Comparison of ENCODE assay signal across 1 cellular context in genomic region chr1:160261878-160262794, GRCh38.
TF ChIP-seq lines count a peak whose summit lies in the region.

Gene DCAF8 (minus strand): TSS chr1:160262549. CDS start chr1:160244008, 18,541 bp downstream.

TF ChIP-seq in HepG2, 621 proteins besides CTCF, POLR2A, EP300 and RAD21 (continued from another document and continues in another):
- TF ChIP-seq, protein P1, sequence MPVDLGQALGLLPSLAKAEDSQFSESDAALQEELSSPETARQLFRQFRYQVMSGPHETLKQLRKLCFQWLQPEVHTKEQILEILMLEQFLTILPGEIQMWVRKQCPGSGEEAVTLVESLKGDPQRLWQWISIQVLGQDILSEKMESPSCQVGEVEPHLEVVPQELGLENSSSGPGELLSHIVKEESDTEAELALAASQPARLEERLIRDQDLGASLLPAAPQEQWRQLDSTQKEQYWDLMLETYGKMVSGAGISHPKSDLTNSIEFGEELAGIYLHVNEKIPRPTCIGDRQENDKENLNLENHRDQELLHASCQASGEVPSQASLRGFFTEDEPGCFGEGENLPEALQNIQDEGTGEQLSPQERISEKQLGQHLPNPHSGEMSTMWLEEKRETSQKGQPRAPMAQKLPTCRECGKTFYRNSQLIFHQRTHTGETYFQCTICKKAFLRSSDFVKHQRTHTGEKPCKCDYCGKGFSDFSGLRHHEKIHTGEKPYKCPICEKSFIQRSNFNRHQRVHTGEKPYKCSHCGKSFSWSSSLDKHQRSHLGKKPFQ (CRISPR knock-in tag; IDR thresholded peaks at IDR 0.05; ENCODE audit: insufficient replicate concordance), result peak; percentile 31
- TF ChIP-seq MED8 (CRISPR knock-in tag; IDR thresholded peaks at IDR 0.05; ENCODE audit: insufficient replicate concordance), result peak; percentile 92
- peak; percentile 87; the same call in 1 of the 2 replicates for TF ChIP-seq ZNF329 (CRISPR knock-in tag; IDR thresholded peaks at IDR 0.05; ENCODE audit: low read depth)
- no peak; the same call in none of the 2 replicates for TF ChIP-seq ZNF136 (CRISPR knock-in tag; IDR thresholded peaks at IDR 0.05; ENCODE audit: low read depth)
- TF ChIP-seq XBP1 (CRISPR knock-in tag; IDR thresholded peaks at IDR 0.05), result no peak
- TF ChIP-seq KIAA2018 (CRISPR knock-in tag; IDR thresholded peaks at IDR 0.05; ENCODE audit: borderline replicate concordance), result no peak
- TF ChIP-seq ZMYM2 (CRISPR knock-in tag; IDR thresholded peaks at IDR 0.05), result no peak
- TF ChIP-seq POGK (CRISPR knock-in tag; conservative IDR thresholded peaks at IDR 0.05), result peak; percentile 86
- TF ChIP-seq KLF16 (CRISPR knock-in tag; IDR thresholded peaks at IDR 0.05), result peak in 1 of 2 experiments; percentile 95; a peak in 2 of 4 replicates
- no peak for TF ChIP-seq ZNF660 (CRISPR knock-in tag; IDR thresholded peaks at IDR 0.05; ENCODE audit: borderline replicate concordance, low read depth)
- peak; percentile 89; the same call in 1 of the 2 replicates for TF ChIP-seq KLF15 (CRISPR knock-in tag; IDR thresholded peaks at IDR 0.05; ENCODE audit: borderline replicate concordance)
- TF ChIP-seq SRSF4 (IDR thresholded peaks at IDR 0.05; ENCODE audit: low read depth, low read length, poor library complexity, severe bottlenecking), result no peak
- TF ChIP-seq ZNF510 (CRISPR knock-in tag; IDR thresholded peaks at IDR 0.05; ENCODE audit: low read depth), result no peak
- TF ChIP-seq ELF4 (CRISPR knock-in tag; IDR thresholded peaks at IDR 0.05; ENCODE audit: borderline replicate concordance), result no peak
- peak; percentile 90 for TF ChIP-seq CBFB (CRISPR knock-in tag; IDR thresholded peaks at IDR 0.05)
- no peak; the same call in 1 of the 2 replicates for TF ChIP-seq ZNF619 (CRISPR knock-in tag; IDR thresholded peaks at IDR 0.05)
- TF ChIP-seq IKZF4 (CRISPR knock-in tag; IDR thresholded peaks at IDR 0.05; ENCODE audit: borderline replicate concordance, low read depth, not compliant biosample characterization), result peak; percentile 89
- 0 out of 2 replicates have a peak, but pooled peaks have one; percentile 52 for TF ChIP-seq ZNF275 (CRISPR knock-in tag; IDR thresholded peaks at IDR 0.05; ENCODE audit: borderline replicate concordance)
- TF ChIP-seq, protein P2, sequence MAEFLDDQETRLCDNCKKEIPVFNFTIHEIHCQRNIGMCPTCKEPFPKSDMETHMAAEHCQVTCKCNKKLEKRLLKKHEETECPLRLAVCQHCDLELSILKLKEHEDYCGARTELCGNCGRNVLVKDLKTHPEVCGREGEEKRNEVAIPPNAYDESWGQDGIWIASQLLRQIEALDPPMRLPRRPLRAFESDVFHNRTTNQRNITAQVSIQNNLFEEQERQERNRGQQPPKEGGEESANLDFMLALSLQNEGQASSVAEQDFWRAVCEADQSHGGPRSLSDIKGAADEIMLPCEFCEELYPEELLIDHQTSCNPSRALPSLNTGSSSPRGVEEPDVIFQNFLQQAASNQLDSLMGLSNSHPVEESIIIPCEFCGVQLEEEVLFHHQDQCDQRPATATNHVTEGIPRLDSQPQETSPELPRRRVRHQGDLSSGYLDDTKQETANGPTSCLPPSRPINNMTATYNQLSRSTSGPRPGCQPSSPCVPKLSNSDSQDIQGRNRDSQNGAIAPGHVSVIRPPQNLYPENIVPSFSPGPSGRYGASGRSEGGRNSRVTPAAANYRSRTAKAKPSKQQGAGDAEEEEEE (CRISPR knock-in tag; IDR thresholded peaks at IDR 0.05; ENCODE audit: borderline replicate concordance), result no peak
- TF ChIP-seq JDP2 (CRISPR knock-in tag; IDR thresholded peaks at IDR 0.05; ENCODE audit: borderline replicate concordance), result no peak
- TF ChIP-seq TBX2 (CRISPR knock-in tag; IDR thresholded peaks at IDR 0.05; ENCODE audit: borderline replicate concordance), result peak; percentile 71
- TF ChIP-seq ZNF552 (CRISPR knock-in tag; IDR thresholded peaks at IDR 0.05; ENCODE audit: borderline replicate concordance), result peak; percentile 69; the same call in 1 of the 2 replicates
- no peak for TF ChIP-seq ATAD3A (CRISPR knock-in tag; IDR thresholded peaks at IDR 0.05)
- TF ChIP-seq, protein P3, sequence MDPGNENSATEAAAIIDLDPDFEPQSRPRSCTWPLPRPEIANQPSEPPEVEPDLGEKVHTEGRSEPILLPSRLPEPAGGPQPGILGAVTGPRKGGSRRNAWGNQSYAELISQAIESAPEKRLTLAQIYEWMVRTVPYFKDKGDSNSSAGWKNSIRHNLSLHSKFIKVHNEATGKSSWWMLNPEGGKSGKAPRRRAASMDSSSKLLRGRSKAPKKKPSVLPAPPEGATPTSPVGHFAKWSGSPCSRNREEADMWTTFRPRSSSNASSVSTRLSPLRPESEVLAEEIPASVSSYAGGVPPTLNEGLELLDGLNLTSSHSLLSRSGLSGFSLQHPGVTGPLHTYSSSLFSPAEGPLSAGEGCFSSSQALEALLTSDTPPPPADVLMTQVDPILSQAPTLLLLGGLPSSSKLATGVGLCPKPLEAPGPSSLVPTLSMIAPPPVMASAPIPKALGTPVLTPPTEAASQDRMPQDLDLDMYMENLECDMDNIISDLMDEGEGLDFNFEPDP (CRISPR knock-in tag; conservative IDR thresholded peaks at IDR 0.05), result 0 out of 2 replicates have a peak, but pooled peaks have one; percentile 77
- no peak; the same call in none of the 2 replicates for TF ChIP-seq TMF1 (CRISPR knock-in tag; IDR thresholded peaks at IDR 0.05; ENCODE audit: low read depth)
- peak; percentile 7; the same call in 1 of the 2 replicates for TF ChIP-seq ATF3 (CRISPR knock-in tag; IDR thresholded peaks at IDR 0.05)
- no peak for TF ChIP-seq RARA (CRISPR knock-in tag; IDR thresholded peaks at IDR 0.05)
- TF ChIP-seq ZNF724P (CRISPR knock-in tag; IDR thresholded peaks at IDR 0.05; ENCODE audit: borderline replicate concordance), result peak; percentile 63; the same call in 1 of the 2 replicates
- no peak for TF ChIP-seq ZNF83 (CRISPR knock-in tag; IDR thresholded peaks at IDR 0.05; ENCODE audit: borderline replicate concordance)
- TF ChIP-seq, protein P4, sequence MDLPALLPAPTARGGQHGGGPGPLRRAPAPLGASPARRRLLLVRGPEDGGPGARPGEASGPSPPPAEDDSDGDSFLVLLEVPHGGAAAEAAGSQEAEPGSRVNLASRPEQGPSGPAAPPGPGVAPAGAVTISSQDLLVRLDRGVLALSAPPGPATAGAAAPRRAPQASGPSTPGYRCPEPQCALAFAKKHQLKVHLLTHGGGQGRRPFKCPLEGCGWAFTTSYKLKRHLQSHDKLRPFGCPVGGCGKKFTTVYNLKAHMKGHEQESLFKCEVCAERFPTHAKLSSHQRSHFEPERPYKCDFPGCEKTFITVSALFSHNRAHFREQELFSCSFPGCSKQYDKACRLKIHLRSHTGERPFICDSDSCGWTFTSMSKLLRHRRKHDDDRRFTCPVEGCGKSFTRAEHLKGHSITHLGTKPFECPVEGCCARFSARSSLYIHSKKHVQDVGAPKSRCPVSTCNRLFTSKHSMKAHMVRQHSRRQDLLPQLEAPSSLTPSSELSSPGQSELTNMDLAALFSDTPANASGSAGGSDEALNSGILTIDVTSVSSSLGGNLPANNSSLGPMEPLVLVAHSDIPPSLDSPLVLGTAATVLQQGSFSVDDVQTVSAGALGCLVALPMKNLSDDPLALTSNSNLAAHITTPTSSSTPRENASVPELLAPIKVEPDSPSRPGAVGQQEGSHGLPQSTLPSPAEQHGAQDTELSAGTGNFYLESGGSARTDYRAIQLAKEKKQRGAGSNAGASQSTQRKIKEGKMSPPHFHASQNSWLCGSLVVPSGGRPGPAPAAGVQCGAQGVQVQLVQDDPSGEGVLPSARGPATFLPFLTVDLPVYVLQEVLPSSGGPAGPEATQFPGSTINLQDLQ (CRISPR knock-in tag; IDR thresholded peaks at IDR 0.05), result no peak; the same call in 1 of the 2 replicates
- TF ChIP-seq, protein P5, sequence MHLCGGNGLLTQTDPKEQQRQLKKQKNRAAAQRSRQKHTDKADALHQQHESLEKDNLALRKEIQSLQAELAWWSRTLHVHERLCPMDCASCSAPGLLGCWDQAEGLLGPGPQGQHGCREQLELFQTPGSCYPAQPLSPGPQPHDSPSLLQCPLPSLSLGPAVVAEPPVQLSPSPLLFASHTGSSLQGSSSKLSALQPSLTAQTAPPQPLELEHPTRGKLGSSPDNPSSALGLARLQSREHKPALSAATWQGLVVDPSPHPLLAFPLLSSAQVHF (CRISPR knock-in tag; IDR thresholded peaks at IDR 0.05), result peak; percentile 72; the same call in 1 of the 2 replicates
- TF ChIP-seq ZNF367 (CRISPR knock-in tag; IDR thresholded peaks at IDR 0.05; ENCODE audit: borderline replicate concordance), result no peak
- TF ChIP-seq THAP11 (CRISPR knock-in tag; IDR thresholded peaks at IDR 0.05), result peak; percentile 94
- peak; percentile 46; the same call in 1 of the 2 replicates for TF ChIP-seq ZNF230 (CRISPR knock-in tag; IDR thresholded peaks at IDR 0.05)
- TF ChIP-seq SMAD9 (CRISPR knock-in tag; IDR thresholded peaks at IDR 0.05), result no peak
- peak; percentile 54; the same call in 1 of the 2 replicates for TF ChIP-seq HCFC1 (IDR thresholded peaks at IDR 0.05; ENCODE audit: low read depth, low read length)
- no peak for TF ChIP-seq ZNF34 (CRISPR knock-in tag; IDR thresholded peaks at IDR 0.05; ENCODE audit: borderline replicate concordance)
- TF ChIP-seq NFE2 (CRISPR knock-in tag; IDR thresholded peaks at IDR 0.05), result no peak
- peak; percentile 61; the same call in 1 of the 2 replicates for TF ChIP-seq ZNF530 (CRISPR knock-in tag; IDR thresholded peaks at IDR 0.05; ENCODE audit: low read depth)
